Comparison of ENCODE assay signal across 14 cellular contexts in genomic region chr16:87662254-87663204, GRCh38.
"Had no signal": no experiment of that assay in that cellular context is flagged by ENCODE, and none has a peak within 500 bp of the region (broad histone marks: within the 10 kb centered on the region; RNA-seq: fewer than 3 reads in every experiment).

No MANE protein-coding gene starts in this region.

- H3K9me3 ChIP-seq: thoracic aorta, upper lobe of right lung had no signal

- H3K4me1 ChIP-seq: foreskin keratinocyte, upper lobe of right lung had no signal

- H3K27ac Mint-ChIP-seq: activated CD4-positive, alpha-beta T cell treated with anti-CD3 and anti-CD28 coated beads, Interleukin-2, amount 10 ng/mL, durations not matched to agents 7 days and 5 days; activated naive CD8-positive, alpha-beta T cell treated with anti-CD3 and anti-CD28 coated beads for 36 hours; stimulated activated naive CD8-positive, alpha-beta T cell treated with anti-CD3 and anti-CD28 coated beads, Interleukin-15, amount 100 ng/mL, for 72 hours had no signal

- H3K27me3 ChIP-seq: foreskin keratinocyte, ovary had no signal

- H3K4me3 Mint-ChIP-seq: activated CD4-positive, alpha-beta T cell treated with anti-CD3 and anti-CD28 coated beads, Interleukin-2, amount 10 ng/mL, durations not matched to agents 7 days and 5 days; activated naive CD8-positive, alpha-beta T cell treated with anti-CD3 and anti-CD28 coated beads for 36 hours; central memory CD8-positive, alpha-beta T cell; stimulated activated naive CD8-positive, alpha-beta T cell treated with anti-CD3 and anti-CD28 coated beads, Interleukin-15, amount 100 ng/mL, for 72 hours had no signal

- H3K4me3 ChIP-seq: ovary, spleen, thoracic aorta, upper lobe of right lung had no signal

- H3K36me3 ChIP-seq: ovary, spleen, thoracic aorta, upper lobe of right lung had no signal

- H3K4me1 Mint-ChIP-seq: activated naive CD8-positive, alpha-beta T cell treated with anti-CD3 and anti-CD28 coated beads for 36 hours; central memory CD8-positive, alpha-beta T cell had no signal

- H3K27ac ChIP-seq: foreskin keratinocyte, ovary, spleen, thoracic aorta, upper lobe of right lung had no signal

- DNase-seq: cortex of kidney; effector CD4-positive, alpha-beta T cell; kidney glomerular epithelial cell; spleen; upper lobe of right lung had no signal

- H3K36me3 Mint-ChIP-seq: activated naive CD8-positive, alpha-beta T cell treated with anti-CD3 and anti-CD28 coated beads for 36 hours; brain had no signal

- H3K9me3 Mint-ChIP-seq: activated CD4-positive, alpha-beta T cell treated with anti-CD3 and anti-CD28 coated beads, Interleukin-2, amount 10 ng/mL, durations not matched to agents 7 days and 5 days; activated naive CD8-positive, alpha-beta T cell treated with anti-CD3 and anti-CD28 coated beads for 36 hours; central memory CD8-positive, alpha-beta T cell; stimulated activated naive CD8-positive, alpha-beta T cell treated with anti-CD3 and anti-CD28 coated beads, Interleukin-15, amount 100 ng/mL, for 72 hours had no signal

- H3K27me3 Mint-ChIP-seq: activated CD4-positive, alpha-beta T cell treated with anti-CD3 and anti-CD28 coated beads, Interleukin-2, amount 10 ng/mL, durations not matched to agents 7 days and 5 days had no signal

- FAIRE-seq: TTC549 had no signal
